8 cellular contexts compared by ENCODE assay signal in the genomic region with DNA sequence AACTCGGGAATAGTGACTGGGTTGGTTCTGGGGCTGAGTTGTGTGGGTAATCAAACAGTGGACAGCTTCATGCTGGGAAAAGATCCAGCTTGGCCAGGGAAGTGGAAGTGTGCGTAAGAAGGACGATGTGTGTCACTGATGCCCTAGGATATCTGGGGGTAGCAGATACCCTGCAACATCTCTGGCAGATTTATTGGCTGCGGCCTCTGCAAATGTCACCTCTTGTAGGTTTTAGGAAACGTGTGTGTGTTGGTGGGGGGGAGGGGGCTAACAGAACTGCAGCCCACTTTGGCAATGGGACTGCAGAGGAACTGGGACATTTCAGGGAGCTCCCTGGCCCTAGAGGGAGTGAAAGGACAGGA. TPM values are rescaled to one million over a fixed set of nuclear protein-coding genes. Genes with fewer than 3 reads are reported as not detected.
DNase-seq lines count a peak whose midpoint lies in the region; ATAC-seq and TF ChIP-seq lines count a peak whose summit lies in the region.

No MANE protein-coding gene starts in this region.

- H3K36me3 ChIP-seq in GM06990 (ENCODE audit: control insufficient read depth, insufficient read depth, low read length) (no peaks in the 10 kb centered on the region), SJSA1 (peaks cover 21% of the 10 kb centered on the region), rectal smooth muscle tissue (ENCODE audit: control insufficient read depth, insufficient read depth, low read length) (no peaks in the 10 kb centered on the region)

- H3K27ac ChIP-seq in SJSA1 (no peak overlapping the region), rectal smooth muscle tissue (ENCODE audit: low read depth, low read length) (peak overlapping the region; percentile 94)

- peak overlapping the region; percentile 88 for H3K4me3 ChIP-seq in GM06990 (replicated peaks; ENCODE audit: low read depth, low read length)
- peak overlapping the region; percentile 58; the same call in 1 of the 2 replicates for H3K4me3 ChIP-seq in SJSA1
- H3K4me3 ChIP-seq in fibroblast of mammary gland (ENCODE audit: control insufficient read depth, low read depth, low read length): no peak overlapping the region
- H3K4me3 ChIP-seq in rectal smooth muscle tissue (ENCODE audit: low read length): peak overlapping the region; percentile 79

- no peak for ATAC-seq in HG02610 (IDR thresholded peaks at IDR 0.05; ENCODE audit: unreplicated experiment)
- ATAC-seq in GM21717 (IDR thresholded peaks at IDR 0.05; ENCODE audit: unreplicated experiment): no peak
- no peak for ATAC-seq in HG03025 (IDR thresholded peaks at IDR 0.05; ENCODE audit: low FRiP score, unreplicated experiment)

- TF ChIP-seq CTCF in GM06990 (IDR thresholded peaks at IDR 0.05; ENCODE audit: insufficient read depth, low read length, poor library complexity, severe bottlenecking) (no peak), fibroblast of mammary gland (conservative IDR thresholded peaks at IDR 0.05; ENCODE audit: control insufficient read depth, insufficient read depth, low read depth, low read length) (no peak)

- no peak overlapping the region for H3K9ac ChIP-seq in rectal smooth muscle tissue (ENCODE audit: low read length)

- DNase-seq in GM06990 (ENCODE audit: extremely low read depth, insufficient read length) (no peak), SJSA1 (ENCODE audit: low read depth in 1 of 2, low spot score in 2 of 2) (no peak), fibroblast of mammary gland (ENCODE audit: low read depth) (peak; percentile 40), amniotic stem cell (lab: John Stamatoyannopoulos, UW) (no peak)

- peaks cover 67% of the 10 kb centered on the region for H3K4me1 ChIP-seq in SJSA1 (replicated peaks)
- H3K4me1 ChIP-seq in rectal smooth muscle tissue (ENCODE audit: control insufficient read depth, insufficient read depth, low read length): peaks cover 47% of the 10 kb centered on the region

- no peaks in the 10 kb centered on the region; the same call in 1 of the 2 replicates for H3K9me3 ChIP-seq in SJSA1 (replicated peaks)

- H3K27me3 ChIP-seq in GM06990 (replicated peaks; ENCODE audit: control insufficient read depth, insufficient read depth, low read length) (no peaks in the 10 kb centered on the region), SJSA1 (replicated peaks) (no peaks in the 10 kb centered on the region), rectal smooth muscle tissue (ENCODE audit: control insufficient read depth, insufficient read depth, low read length) (no peaks in the 10 kb centered on the region)

RNA-seq across cellular contexts. Expression of a gene that starts 1.0 kb away (rescaled TPM):
- 19.9 and 36.6 TPM in 2 replicates for total RNA-seq in SJSA1 (2014; rRNA removed; shearing (Covaris generic))

RNA-seq across cellular contexts. Expression of a gene that starts 2.0 kb away (rescaled TPM):
- 32.5 and 34.5 TPM in 2 replicates for total RNA-seq in SJSA1 (2014; rRNA removed; shearing (Covaris generic))

RNA-seq across cellular contexts. Expression of a gene that starts 4.7 kb away (rescaled TPM):
- 104 and 120 TPM in 2 replicates for total RNA-seq in SJSA1 (2014; rRNA removed; shearing (Covaris generic))

RNA-seq across cellular contexts. Expression of a gene that starts 25.9 kb away (rescaled TPM):
- 95.5 and 100 TPM in 2 replicates for total RNA-seq in SJSA1 (2014; rRNA removed; shearing (Covaris generic))

RNA-seq across cellular contexts. Expression of a gene that starts 27.6 kb away (rescaled TPM):
- total RNA-seq in SJSA1 (2014; rRNA removed; shearing (Covaris generic)): 23.7 and 29.3 TPM in 2 replicates
